ENCODE assay signal across 20 cellular contexts in genomic region chr1:219177940-219178339, GRCh38. TPM values are rescaled to one million over a fixed set of nuclear protein-coding genes. Genes with fewer than 3 reads are reported as not detected.
DNase-seq lines count a peak whose midpoint lies in the region; TF ChIP-seq lines count a peak whose summit lies in the region.
"Had no signal": no experiment of that assay in that cellular context is flagged by ENCODE, and none has a peak within 500 bp of the region (broad histone marks: within the 10 kb centered on the region; RNA-seq: fewer than 3 reads in every experiment).

No MANE protein-coding gene starts in this region.

- H3K27ac Mint-ChIP-seq in Calu3 (ENCODE audit: unreplicated experiment), result peak overlapping the region; percentile 19
- no peak overlapping the region for H3K27ac Mint-ChIP-seq in activated naive CD4-positive, alpha-beta T cell treated with anti-CD3 and anti-CD28 coated beads, Interleukin-2, amount 10 ng/mL, durations not matched to agents 7 days and 5 days
- H3K27ac Mint-ChIP-seq: activated CD4-positive, alpha-beta T cell treated with anti-CD3 and anti-CD28 coated beads, Interleukin-2, amount 10 ng/mL, durations not matched to agents 24 days and 14 days; HFFc6 had no signal

- H3K4me1 ChIP-seq in Karpas-422 (ENCODE audit: low read length) (peaks cover 49% of the 10 kb centered on the region), mammary epithelial cell (ENCODE audit: insufficient read depth, low read length) (peaks cover 30% of the 10 kb centered on the region), prostate gland (replicated peaks) (peaks cover 13% of the 10 kb centered on the region)

- H3K27ac ChIP-seq in Karpas-422 (ENCODE audit: low read length) (peak overlapping the region; percentile 86; the same call in 1 of the 2 replicates), mammary epithelial cell (ENCODE audit: insufficient read depth, low read depth, low read length) (peak overlapping the region; percentile 45), prostate gland (peak overlapping the region; percentile 48 to 94)
- H3K27ac ChIP-seq: hepatocyte, HL-60, pancreas, SJSA1, testis had no signal

- no peak overlapping the region for H2AFZ ChIP-seq in Karpas-422 (ENCODE audit: low read length)
- no peak overlapping the region for H2AFZ ChIP-seq in mammary epithelial cell (ENCODE audit: low read depth, low read length)
- H2AFZ ChIP-seq: hepatocyte had no signal

- H3K79me2 ChIP-seq in Karpas-422 (ENCODE audit: low read length) (peaks cover 89% of the 10 kb centered on the region), mammary epithelial cell (ENCODE audit: insufficient read depth, low read length) (peaks cover 29% of the 10 kb centered on the region)

- POLR2A ChIA-PET in HEK293T (lab: Yijun Ruan, JAX), result no interaction called here

- dilution Hi-C loops in mammary epithelial cell (cut with HindIII; ENCODE audit: low sequenced_read_pairs), result no loop called here

- H3K4me3 ChIP-seq in Karpas-422 (ENCODE audit: low read length) (peak overlapping the region; percentile 87; the same call in 1 of the 2 replicates), mammary epithelial cell (replicated peaks in 1 of 3; ENCODE audit: insufficient read depth in 1 of 3, low read depth in 2 of 3, low read length in 3 of 3) (no peak overlapping the region), prostate gland (no peak overlapping the region)
- H3K4me3 ChIP-seq: hepatocyte, lung, pancreas, SJSA1, testis had no signal

- H3K9me3 ChIP-seq in Karpas-422 (ENCODE audit: low read length) (no peaks in the 10 kb centered on the region), mammary epithelial cell (replicated peaks; ENCODE audit: insufficient read depth, low read length) (no peaks in the 10 kb centered on the region), prostate gland (no peaks in the 10 kb centered on the region)
- H3K9me3 ChIP-seq: pancreas, SJSA1, testis had no signal

- CTCF ChIA-PET in Calu3 (lab: Charles Lee) (no interaction called here), mammary epithelial cell (lab: Charles Lee; ENCODE audit: low non-redundant PET) (no interaction called here), HEK293T (lab: Yijun Ruan, JAX) (no interaction called here)
- CTCF ChIA-PET in activated naive CD4-positive, alpha-beta T cell treated with anti-CD3 and anti-CD28 coated beads, Interleukin-2, amount 10 ng/mL, durations not matched to agents 7 days and 5 days (lab: Charles Lee), result interaction anchor here (1.3 kb wide), 1 partner anchor 10 kb away, joined by 3 read pairs; no protein-coding TSS in a partner anchor

- H3K4me2 ChIP-seq in Karpas-422 (ENCODE audit: low read depth, low read length, poor library complexity, severe bottlenecking) (peak overlapping the region; percentile 87), mammary epithelial cell (ENCODE audit: insufficient read depth, low read depth, low read length) (peak overlapping the region; percentile 44)
- H3K4me2 ChIP-seq: hepatocyte had no signal

- peaks cover 37% of the 10 kb centered on the region for H3K36me3 Mint-ChIP-seq in Calu3 (ENCODE audit: insufficient read depth, unreplicated experiment)
- peaks cover 24% of the 10 kb centered on the region for H3K36me3 Mint-ChIP-seq in activated naive CD4-positive, alpha-beta T cell treated with anti-CD3 and anti-CD28 coated beads, Interleukin-2, amount 10 ng/mL, durations not matched to agents 7 days and 5 days

- H3K4me1 Mint-ChIP-seq in Calu3 (ENCODE audit: low read depth, unreplicated experiment), result peaks cover 53% of the 10 kb centered on the region
- peaks cover 35% of the 10 kb centered on the region for H3K4me1 Mint-ChIP-seq in activated naive CD4-positive, alpha-beta T cell treated with anti-CD3 and anti-CD28 coated beads, Interleukin-2, amount 10 ng/mL, durations not matched to agents 7 days and 5 days

- in situ Hi-C loops in mammary epithelial cell (cut with MboI; ENCODE audit: low sequenced_read_pairs in 2 of 2), result no loop called here

- no peak for TF ChIP-seq POLR2A in prostate gland (IDR thresholded peaks at IDR 0.05)

- DNase-seq in Calu3, result no peak
- no peak for DNase-seq in Karpas-422
- DNase-seq in mammary epithelial cell, result no peak
- no peak for DNase-seq in prostate gland (ENCODE audit: low spot score)
- DNase-seq in HEK293T (ENCODE audit: extremely low spot score), result no peak
- no peak for DNase-seq in HuH-7 (ENCODE audit: low spot score)
- no peak for DNase-seq in activated naive CD4-positive, alpha-beta T cell treated with anti-CD3 and anti-CD28 coated beads, Interleukin-2, amount 10 ng/mL, durations not matched to agents 7 days and 5 days
- DNase-seq in GM20000 (ENCODE audit: low spot score), result no peak
- DNase-seq: activated CD4-positive, alpha-beta T cell treated with anti-CD3 and anti-CD28 coated beads, Interleukin-2, amount 10 ng/mL, durations not matched to agents 24 days and 14 days; DMS79; HFFc6; MM.1S; NCI-H1694 treated with DMSO at 0.1 percent for 48 hours; NCI-H82; pancreas; testis had no signal

- peaks cover 44% of the 10 kb centered on the region for H3K36me3 ChIP-seq in Karpas-422 (ENCODE audit: insufficient read depth, low read length)
- H3K36me3 ChIP-seq in mammary epithelial cell (ENCODE audit: insufficient read depth, low read length), result no peaks in the 10 kb centered on the region
- H3K36me3 ChIP-seq in prostate gland, result no peaks in the 10 kb centered on the region

- peak overlapping the region; percentile 7 for H3K4me3 Mint-ChIP-seq in Calu3 (ENCODE audit: low read depth, unreplicated experiment)
- H3K4me3 Mint-ChIP-seq in activated naive CD4-positive, alpha-beta T cell treated with anti-CD3 and anti-CD28 coated beads, Interleukin-2, amount 10 ng/mL, durations not matched to agents 7 days and 5 days, result no peak overlapping the region
- H3K4me3 Mint-ChIP-seq: activated CD4-positive, alpha-beta T cell treated with anti-CD3 and anti-CD28 coated beads, Interleukin-2, amount 10 ng/mL, durations not matched to agents 24 days and 14 days; HFFc6 had no signal

- no peaks in the 10 kb centered on the region; the same call in 1 of the 2 replicates for H3K9me2 ChIP-seq in Karpas-422 (replicated peaks; ENCODE audit: insufficient read depth, low read length)

- H3K9ac ChIP-seq in Karpas-422 (ENCODE audit: low read length) (no peak overlapping the region), mammary epithelial cell (ENCODE audit: insufficient read depth, low read length) (no peak overlapping the region)

- no peaks in the 10 kb centered on the region for H4K20me1 ChIP-seq in Karpas-422 (ENCODE audit: insufficient read depth, low read depth, low read length)
- no peaks in the 10 kb centered on the region for H4K20me1 ChIP-seq in mammary epithelial cell (ENCODE audit: insufficient read depth, low read length)

- no peak for TF ChIP-seq CTCF in Calu3 (IDR thresholded peaks at IDR 0.05; ENCODE audit: unreplicated experiment)
- TF ChIP-seq CTCF in mammary epithelial cell (conservative IDR thresholded peaks at IDR 0.05 in 1 of 2, IDR thresholded peaks at IDR 0.05 in 1 of 2; ENCODE audit: extremely low read depth in 1 of 2, insufficient read depth in 1 of 2, low read depth in 1 of 2, low read length in 2 of 2), result no peak
- no peak for TF ChIP-seq CTCF in prostate gland (IDR thresholded peaks at IDR 0.05)
- TF ChIP-seq CTCF in GM20000 (IDR thresholded peaks at IDR 0.05; ENCODE audit: extremely low read depth, missing control alignments), result no peak

- H3K27me3 ChIP-seq in Karpas-422 (ENCODE audit: low read length) (no peaks in the 10 kb centered on the region), mammary epithelial cell (ENCODE audit: insufficient read depth, low read length) (no peaks in the 10 kb centered on the region), prostate gland (replicated peaks; ENCODE audit: insufficient read depth) (no peaks in the 10 kb centered on the region)
- H3K27me3 ChIP-seq: hepatocyte, pancreas, SJSA1, testis had no signal

- BruUV-seq in Calu3 (replicated peaks; lab: Mats Ljungman, UMichigan) (no TSS peak), mammary epithelial cell (replicated peaks; lab: Mats Ljungman, UMichigan) (no TSS peak)

- H3K9me3 Mint-ChIP-seq in Calu3 (ENCODE audit: low read depth, unreplicated experiment), result no peaks in the 10 kb centered on the region
- H3K9me3 Mint-ChIP-seq in activated naive CD4-positive, alpha-beta T cell treated with anti-CD3 and anti-CD28 coated beads, Interleukin-2, amount 10 ng/mL, durations not matched to agents 7 days and 5 days, result peaks cover 1% of the 10 kb centered on the region
- H3K9me3 Mint-ChIP-seq: activated CD4-positive, alpha-beta T cell treated with anti-CD3 and anti-CD28 coated beads, Interleukin-2, amount 10 ng/mL, durations not matched to agents 24 days and 14 days; HFFc6 had no signal

- intact Hi-C loops in Calu3 (cut with micrococcal nuclease; ENCODE audit: unreplicated experiment) (loop anchor here (10.0 kb wide), 1 partner anchor 473 kb away; no protein-coding TSS in a partner anchor), mammary epithelial cell (cut with micrococcal nuclease) (no loop called here), prostate gland (cut with DNase I) (loop anchor here (5.0 to 10.0 kb wide), 3 partner anchors 353 to 831 kb away; partner anchors contain the start of gene TGFB2)

- H3K27me3 Mint-ChIP-seq in Calu3 (ENCODE audit: unreplicated experiment), result no peaks in the 10 kb centered on the region
- no peaks in the 10 kb centered on the region for H3K27me3 Mint-ChIP-seq in activated naive CD4-positive, alpha-beta T cell treated with anti-CD3 and anti-CD28 coated beads, Interleukin-2, amount 10 ng/mL, durations not matched to agents 7 days and 5 days
- H3K27me3 Mint-ChIP-seq: activated CD4-positive, alpha-beta T cell treated with anti-CD3 and anti-CD28 coated beads, Interleukin-2, amount 10 ng/mL, durations not matched to agents 24 days and 14 days had no signal

- WGBS in mammary epithelial cell (ENCODE audit: low coverage, missing lambda C conversion rate), result 100% methylated on average over 1 of the region's 1 CpG
- 35% methylated on average over 1 of the region's 1 CpG for WGBS in prostate gland

TF ChIP-seq in HEK293T, 16 proteins besides CTCF, POLR2A, EP300 and RAD21 (continues in another document):
- no peak for TF ChIP-seq ZNF384 (IDR thresholded peaks at IDR 0.05)
- no peak for TF ChIP-seq HDGF (IDR thresholded peaks at IDR 0.05; ENCODE audit: borderline replicate concordance)
- no peak for TF ChIP-seq TARDBP (IDR thresholded peaks at IDR 0.05)
- TF ChIP-seq NFRKB (IDR thresholded peaks at IDR 0.05), result no peak
- TF ChIP-seq BHLHE40 (IDR thresholded peaks at IDR 0.05; ENCODE audit: borderline replicate concordance), result no peak
- no peak for TF ChIP-seq FOXK2 (IDR thresholded peaks at IDR 0.05)
- TF ChIP-seq ELF4 (IDR thresholded peaks at IDR 0.05), result no peak
- no peak for TF ChIP-seq SUZ12 (IDR thresholded peaks at IDR 0.05)
- TF ChIP-seq FOXM1 (IDR thresholded peaks at IDR 0.05; ENCODE audit: borderline replicate concordance), result no peak
- no peak for TF ChIP-seq LEF1 (IDR thresholded peaks at IDR 0.05; ENCODE audit: borderline replicate concordance)
- TF ChIP-seq CTBP1 (IDR thresholded peaks at IDR 0.05; ENCODE audit: borderline replicate concordance), result no peak
- TF ChIP-seq ARNT (IDR thresholded peaks at IDR 0.05), result no peak

RNA-seq across cellular contexts. Expression of gene LYPLAL1, which starts 4.3 kb away (rescaled TPM):
- total RNA-seq in Calu3 (2022), result 50.0 and 57.6 TPM in 2 replicates
- 24.3 and 85.1 TPM in 2 replicates for total RNA-seq in Karpas-422 (2014; rRNA removed; shearing (Covaris generic); ENCODE audit: low replicate concordance)
- total RNA-seq in mammary epithelial cell, result 10 to 100 TPM; 34.5 to 34.7 TPM
- 9.1 TPM for polyA plus RNA-seq in mammary epithelial cell
- polyA minus RNA-seq in mammary epithelial cell, result 9.7 TPM
- total RNA-seq in prostate gland, result 10 to 100 TPM; 15.8 to 29.3 TPM
